Comparison of ENCODE assay signal across 8 cellular contexts in the genomic region with DNA sequence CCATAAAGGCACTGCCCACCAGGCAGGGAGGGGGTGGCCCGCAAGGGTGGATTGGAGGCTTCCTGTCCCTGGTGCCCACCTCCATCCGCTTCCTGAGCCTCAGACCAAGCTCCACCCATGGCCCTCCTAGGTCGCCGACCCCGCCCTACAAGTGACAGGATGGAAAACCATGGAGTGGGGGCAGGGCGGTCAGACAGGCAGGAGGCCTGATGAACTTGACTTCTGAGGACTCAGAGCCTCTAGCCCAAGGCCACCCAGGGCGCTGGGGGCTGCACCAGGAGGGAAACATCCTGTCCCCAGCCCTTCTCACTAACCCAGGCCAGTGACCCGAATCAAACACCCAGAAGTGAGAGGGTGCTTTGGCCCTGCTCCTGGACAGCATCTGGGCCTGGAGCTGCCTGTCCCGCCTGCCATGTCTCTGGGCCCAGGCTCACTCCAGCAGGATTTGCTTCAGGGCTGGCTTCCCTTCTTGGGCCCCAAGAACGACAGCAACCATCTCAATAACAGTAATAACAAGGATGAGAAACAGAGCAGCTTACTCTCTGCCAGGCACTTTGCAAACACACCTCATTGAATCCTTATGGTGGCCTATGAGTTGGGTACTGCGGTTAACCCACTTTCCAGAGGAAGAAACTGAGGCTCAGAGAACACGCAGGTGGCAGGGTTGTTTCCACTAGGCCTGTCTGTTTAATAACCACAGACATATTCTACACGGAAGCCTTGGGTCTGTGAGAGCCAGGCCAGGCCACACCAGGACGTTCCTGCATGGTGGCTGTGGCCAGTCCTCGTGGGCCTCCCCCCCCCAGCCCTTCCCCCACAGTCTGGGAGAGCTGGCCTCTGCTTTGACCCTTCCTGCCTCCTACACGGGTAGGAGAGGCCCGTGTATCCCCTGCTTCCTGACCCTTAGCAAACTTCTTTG. TPM values are rescaled to one million over a fixed set of nuclear protein-coding genes. Genes with fewer than 3 reads are reported as not detected.
DNase-seq lines count a peak whose midpoint lies in the region; ATAC-seq and TF ChIP-seq lines count a peak whose summit lies in the region.

No MANE protein-coding gene starts in this region.

- no peaks in the 10 kb centered on the region for H3K36me3 Mint-ChIP-seq in GM23338 (ENCODE audit: low read depth)
- H3K36me3 Mint-ChIP-seq in T-helper 1 cell treated with Interleukin-12 subunit alpha and Interleukin-12 subunit beta and Interleukin-4 antibody, amounts not matched to agents 30 μg/mL and 1 μg/mL, for 36 hours (ENCODE audit: low read depth), result peaks cover 15% of the 10 kb centered on the region
- H3K36me3 Mint-ChIP-seq in central memory CD8-positive, alpha-beta T cell (ENCODE audit: insufficient read depth), result peaks cover 38% of the 10 kb centered on the region
- H3K36me3 Mint-ChIP-seq in stimulated activated naive CD8-positive, alpha-beta T cell treated with anti-CD3 and anti-CD28 coated beads, Interleukin-15, Interleukin-2, amounts not matched to agents 100 ng/mL and 50 ng/mL, for 24 hours (ENCODE audit: low read depth), result peaks cover 7% of the 10 kb centered on the region

- H3K9me3 Mint-ChIP-seq in GM23338, result no peaks in the 10 kb centered on the region
- no peaks in the 10 kb centered on the region for H3K9me3 Mint-ChIP-seq in T-helper 1 cell treated with Interleukin-12 subunit alpha and Interleukin-12 subunit beta and Interleukin-4 antibody, amounts not matched to agents 30 μg/mL and 1 μg/mL, for 36 hours
- H3K9me3 Mint-ChIP-seq in central memory CD8-positive, alpha-beta T cell, result no peaks in the 10 kb centered on the region
- no peaks in the 10 kb centered on the region for H3K9me3 Mint-ChIP-seq in stimulated activated naive CD8-positive, alpha-beta T cell treated with anti-CD3 and anti-CD28 coated beads, Interleukin-15, Interleukin-2, amounts not matched to agents 100 ng/mL and 50 ng/mL, for 24 hours

- H3K4me3 ChIP-seq in GM23338, result peak overlapping the region; percentile 34

- peak overlapping the region; percentile 21; the same call in 2 of the 3 replicates for H3K4me3 Mint-ChIP-seq in GM23338
- peak overlapping the region; percentile 99 for H3K4me3 Mint-ChIP-seq in T-helper 1 cell treated with Interleukin-12 subunit alpha and Interleukin-12 subunit beta and Interleukin-4 antibody, amounts not matched to agents 30 μg/mL and 1 μg/mL, for 36 hours
- H3K4me3 Mint-ChIP-seq in central memory CD8-positive, alpha-beta T cell, result peak overlapping the region; percentile 94
- H3K4me3 Mint-ChIP-seq in stimulated activated naive CD8-positive, alpha-beta T cell treated with anti-CD3 and anti-CD28 coated beads, Interleukin-15, Interleukin-2, amounts not matched to agents 100 ng/mL and 50 ng/mL, for 24 hours, result peak overlapping the region; percentile 85

- no peaks in the 10 kb centered on the region for H4K20me1 ChIP-seq in GM23338 (replicated peaks; ENCODE audit: insufficient read depth)

- peaks cover 5% of the 10 kb centered on the region; the same call in 1 of the 2 replicates for H3K27me3 ChIP-seq in GM23338 (ENCODE audit: insufficient read depth)

- H3K27me3 Mint-ChIP-seq in GM23338 (ENCODE audit: insufficient read depth, low read depth, poor library complexity), result peaks cover 11% of the 10 kb centered on the region
- no peaks in the 10 kb centered on the region for H3K27me3 Mint-ChIP-seq in T-helper 1 cell treated with Interleukin-12 subunit alpha and Interleukin-12 subunit beta and Interleukin-4 antibody, amounts not matched to agents 30 μg/mL and 1 μg/mL, for 36 hours (ENCODE audit: low read depth)
- no peaks in the 10 kb centered on the region for H3K27me3 Mint-ChIP-seq in central memory CD8-positive, alpha-beta T cell
- no peaks in the 10 kb centered on the region for H3K27me3 Mint-ChIP-seq in stimulated activated naive CD8-positive, alpha-beta T cell treated with anti-CD3 and anti-CD28 coated beads, Interleukin-15, Interleukin-2, amounts not matched to agents 100 ng/mL and 50 ng/mL, for 24 hours

- no peaks in the 10 kb centered on the region for H3K9me2 ChIP-seq in GM23338 (ENCODE audit: insufficient read depth)

- H3K27ac ChIP-seq in GM23338 (ENCODE audit: low read depth), result peak overlapping the region; percentile 63; the same call in 1 of the 2 replicates

- H3K27ac Mint-ChIP-seq in GM23338, result peak overlapping the region; percentile 51
- H3K27ac Mint-ChIP-seq in T-helper 1 cell treated with Interleukin-12 subunit alpha and Interleukin-12 subunit beta and Interleukin-4 antibody, amounts not matched to agents 30 μg/mL and 1 μg/mL, for 36 hours, result peak overlapping the region; percentile 100
- H3K27ac Mint-ChIP-seq in central memory CD8-positive, alpha-beta T cell (ENCODE audit: low read depth), result peak overlapping the region; percentile 100
- peak overlapping the region; percentile 98 for H3K27ac Mint-ChIP-seq in stimulated activated naive CD8-positive, alpha-beta T cell treated with anti-CD3 and anti-CD28 coated beads, Interleukin-15, Interleukin-2, amounts not matched to agents 100 ng/mL and 50 ng/mL, for 24 hours

- TF ChIP-seq CTCF in GM23338 (conservative IDR thresholded peaks at IDR 0.05; ENCODE audit: low read depth in 2 of 2), result no peak

- DNase-seq in GM23338 (ENCODE audit: low spot score) (peak; percentile 88), mucosa of gallbladder (ENCODE audit: low spot score) (peak; percentile 70), NCI-H1105 (lab: John Stamatoyannopoulos, UW) (no peak)
- DNase-seq in central memory CD8-positive, alpha-beta T cell (ENCODE audit: low spot score in 2 of 2), result peak in 1 of 2 donors; percentile 41

- H3F3A ChIP-seq in GM23338 (replicated peaks; ENCODE audit: low read depth), result peaks cover 19% of the 10 kb centered on the region

- H3K79me2 ChIP-seq in GM23338 (replicated peaks; ENCODE audit: insufficient read depth), result no peaks in the 10 kb centered on the region

- peaks cover 28% of the 10 kb centered on the region for H3K4me1 ChIP-seq in GM23338 (ENCODE audit: insufficient read depth)

- peaks cover 23% of the 10 kb centered on the region for H3K4me1 Mint-ChIP-seq in GM23338
- peaks cover 41% of the 10 kb centered on the region for H3K4me1 Mint-ChIP-seq in T-helper 1 cell treated with Interleukin-12 subunit alpha and Interleukin-12 subunit beta and Interleukin-4 antibody, amounts not matched to agents 30 μg/mL and 1 μg/mL, for 36 hours (ENCODE audit: low read depth)
- peaks cover 34% of the 10 kb centered on the region for H3K4me1 Mint-ChIP-seq in central memory CD8-positive, alpha-beta T cell
- H3K4me1 Mint-ChIP-seq in stimulated activated naive CD8-positive, alpha-beta T cell treated with anti-CD3 and anti-CD28 coated beads, Interleukin-15, Interleukin-2, amounts not matched to agents 100 ng/mL and 50 ng/mL, for 24 hours (ENCODE audit: low read depth), result peaks cover 65% of the 10 kb centered on the region

- ATAC-seq in GM23338 (peak; percentile 33), HG02588 (IDR thresholded peaks at IDR 0.05; ENCODE audit: unreplicated experiment) (no peak), HG03045 (IDR thresholded peaks at IDR 0.05; ENCODE audit: unreplicated experiment) (no peak)
- no peak for ATAC-seq in central memory CD8-positive, alpha-beta T cell (replicated peaks; ENCODE audit: extremely low read depth, poor library complexity, severe bottlenecking)

- H2AFZ ChIP-seq in GM23338, result no peak overlapping the region

- H3K4me2 ChIP-seq in GM23338, result peak overlapping the region; percentile 68

- H3K36me3 ChIP-seq in GM23338 (ENCODE audit: insufficient read depth), result no peaks in the 10 kb centered on the region

TF ChIP-seq in GM23338, 12 proteins besides CTCF, POLR2A, EP300 and RAD21 (continues in another document):
- 0 out of 2 replicates have a peak, but pooled peaks have one; percentile 23 for TF ChIP-seq CREB1 (CRISPR knock-in tag; IDR thresholded peaks at IDR 0.05; ENCODE audit: low read depth)
- no peak for TF ChIP-seq EZH2phosphoT487 (IDR thresholded peaks at IDR 0.05; ENCODE audit: unreplicated experiment)
- no peak for TF ChIP-seq JUNB (IDR thresholded peaks at IDR 0.05; ENCODE audit: unreplicated experiment)
- peak; percentile 44; the same call in 1 of the 2 replicates for TF ChIP-seq POLR2AphosphoS5 (IDR thresholded peaks at IDR 0.05; ENCODE audit: low read depth)
- TF ChIP-seq, protein P1, sequence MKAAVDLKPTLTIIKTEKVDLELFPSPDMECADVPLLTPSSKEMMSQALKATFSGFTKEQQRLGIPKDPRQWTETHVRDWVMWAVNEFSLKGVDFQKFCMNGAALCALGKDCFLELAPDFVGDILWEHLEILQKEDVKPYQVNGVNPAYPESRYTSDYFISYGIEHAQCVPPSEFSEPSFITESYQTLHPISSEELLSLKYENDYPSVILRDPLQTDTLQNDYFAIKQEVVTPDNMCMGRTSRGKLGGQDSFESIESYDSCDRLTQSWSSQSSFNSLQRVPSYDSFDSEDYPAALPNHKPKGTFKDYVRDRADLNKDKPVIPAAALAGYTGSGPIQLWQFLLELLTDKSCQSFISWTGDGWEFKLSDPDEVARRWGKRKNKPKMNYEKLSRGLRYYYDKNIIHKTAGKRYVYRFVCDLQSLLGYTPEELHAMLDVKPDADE (IDR thresholded peaks at IDR 0.05), result peak; percentile 45; the same call in 1 of the 2 replicates

RNA-seq across cellular contexts. Expression of a gene that starts 4.4 kb away (rescaled TPM):
- total RNA-seq in GM23338 (2014; rRNA removed; shearing (Covaris generic)), result 39.2 and 46.3 TPM in 2 replicates
- 20.7 and 21.5 TPM in 2 replicates for polyA plus RNA-seq in GM23338 (2016; fragmentation: Nextera tagmentation; extraction: Ambion mirVana)
- total RNA-seq in mucosa of gallbladder, result 67.0 TPM

RNA-seq across cellular contexts. Expression of a gene that starts 13.0 kb away (rescaled TPM):
- 35.3 and 39.1 TPM in 2 replicates for total RNA-seq in GM23338 (2014; rRNA removed; shearing (Covaris generic))
- polyA plus RNA-seq in GM23338 (2016; fragmentation: Nextera tagmentation; extraction: Ambion mirVana), result 7.9 and 8.1 TPM in 2 replicates
- 42.1 TPM for total RNA-seq in mucosa of gallbladder

RNA-seq across cellular contexts. Expression of a gene that starts 26.3 kb away (rescaled TPM):
- 6.7 and 16.2 TPM in 2 replicates for total RNA-seq in GM23338 (2014; rRNA removed; shearing (Covaris generic))
- polyA plus RNA-seq in GM23338 (2016; fragmentation: Nextera tagmentation; extraction: Ambion mirVana), result 35.5 and 36.3 TPM in 2 replicates
- total RNA-seq in mucosa of gallbladder, result 142 TPM

RNA-seq across cellular contexts. Expression of a gene that starts 26.8 kb away (rescaled TPM):
- 7.5 and 13.4 TPM in 2 replicates for total RNA-seq in GM23338 (2014; rRNA removed; shearing (Covaris generic))
- polyA plus RNA-seq in GM23338 (2016; fragmentation: Nextera tagmentation; extraction: Ambion mirVana), result 19.5 and 25.1 TPM in 2 replicates
- 4.9 TPM for total RNA-seq in mucosa of gallbladder

RNA-seq across cellular contexts. Expression of a gene that starts 33.8 kb away (rescaled TPM):
- total RNA-seq in GM23338 (2014; rRNA removed; shearing (Covaris generic)), result 29.0 and 36.6 TPM in 2 replicates
- 92.2 and 92.4 TPM in 2 replicates for polyA plus RNA-seq in GM23338 (2016; fragmentation: Nextera tagmentation; extraction: Ambion mirVana)
- 36.6 TPM for total RNA-seq in mucosa of gallbladder

Comparison
In these comparisons a context has a peak if more than half of its experiments do, and no peak if none do; other contexts are left out.
1. H3K4me3 Mint-ChIP-seq: peak in every context shown above with its lines; median percentile 99 in T-helper 1 cell treated with Interleukin-12 subunit alpha and Interleukin-12 subunit beta and Interleukin-4 antibody, amounts not matched to agents 30 μg/mL and 1 μg/mL, for 36 hours; 94 in central memory CD8-positive, alpha-beta T cell; 85 in stimulated activated naive CD8-positive, alpha-beta T cell treated with anti-CD3 and anti-CD28 coated beads, Interleukin-15, Interleukin-2, amounts not matched to agents 100 ng/mL and 50 ng/mL, for 24 hours; 21 in GM23338.